In the genomic region with DNA sequence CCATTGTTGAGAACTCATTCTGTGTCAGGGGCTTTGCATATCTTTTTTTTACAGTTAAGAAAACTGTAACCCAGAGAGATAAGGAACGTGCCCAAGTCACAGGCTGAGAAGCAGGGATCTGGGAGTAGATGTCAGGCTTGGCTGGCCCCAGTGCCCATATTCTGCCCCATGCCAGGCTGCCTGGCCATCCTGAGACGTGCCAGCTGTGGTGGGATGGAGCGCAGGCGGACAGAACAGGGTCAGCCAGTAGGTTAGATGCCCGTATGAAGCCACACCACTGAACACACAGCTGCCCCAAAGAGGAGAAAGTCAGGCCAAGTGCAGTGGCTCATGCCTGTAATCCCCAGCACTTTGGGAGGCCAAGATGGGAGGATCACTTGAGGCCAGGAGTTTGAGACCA, we compare ENCODE assay signal across 16 cellular contexts. TPM values are rescaled to one million over a fixed set of nuclear protein-coding genes. Genes with fewer than 3 reads are reported as not detected.
DNase-seq lines count a peak whose midpoint lies in the region; TF ChIP-seq lines count a peak whose summit lies in the region.
"Had no signal": no experiment of that assay in that cellular context is flagged by ENCODE, and none has a peak within 500 bp of the region (broad histone marks: within the 10 kb centered on the region; RNA-seq: fewer than 3 reads in every experiment).

No MANE protein-coding gene starts in this region.

- H3K36me3 Mint-ChIP-seq in MCF 10A (ENCODE audit: insufficient read depth, unreplicated experiment), result peaks cover 19% of the 10 kb centered on the region
- peaks cover 10% of the 10 kb centered on the region for H3K36me3 Mint-ChIP-seq in T-helper 2 cell treated with Interferon-gamma antibody and Interleukin-4, amounts not matched to agents 5 μg/mL and 100 μg/mL, for 36 hours (ENCODE audit: low read depth)

- H3K4me1 ChIP-seq in breast epithelium (no peaks in the 10 kb centered on the region), esophagus (ENCODE audit: control insufficient read depth in 2 of 2, insufficient read depth in 2 of 2, low read length in 1 of 2) (peaks cover 0 to 26% of the 10 kb centered on the region in 2 donors), prostate gland (replicated peaks) (peaks cover 9% of the 10 kb centered on the region)
- H3K4me1 ChIP-seq: A549, HAP-1 had no signal

- H3K9me3 ChIP-seq in breast epithelium, result no peaks in the 10 kb centered on the region
- no peaks in the 10 kb centered on the region for H3K9me3 ChIP-seq in esophagus (ENCODE audit: control insufficient read depth in 2 of 2, insufficient read depth in 1 of 2, low read depth in 1 of 2, low read length in 1 of 2)
- no peaks in the 10 kb centered on the region for H3K9me3 ChIP-seq in prostate gland
- H3K9me3 ChIP-seq: A549, HAP-1 had no signal

- no TSS peak for BruUV-seq in MCF 10A (replicated peaks; lab: Mats Ljungman, UMichigan)

- TF ChIP-seq POLR2A in breast epithelium (IDR thresholded peaks at IDR 0.05), result no peak
- no peak for TF ChIP-seq POLR2A in prostate gland (IDR thresholded peaks at IDR 0.05)

- H3K27ac ChIP-seq in breast epithelium (peak overlapping the region; percentile 66 to 80), esophagus (ENCODE audit: low read depth in 2 of 2, low read length in 1 of 2) (peak overlapping the region; percentile 48 to 85), prostate gland (peak overlapping the region; percentile 63 to 65)
- H3K27ac ChIP-seq: A549, C4-2B had no signal

- H3K4me3 ChIP-seq in breast epithelium (no peak overlapping the region), esophagus (ENCODE audit: low read depth in 1 of 2, low read length in 2 of 2) (no peak overlapping the region), prostate gland (no peak overlapping the region)
- H3K4me3 ChIP-seq: A549, HAP-1 had no signal

- no peak overlapping the region for H3K4me3 Mint-ChIP-seq in MCF 10A (ENCODE audit: unreplicated experiment)
- H3K4me3 Mint-ChIP-seq in T-helper 2 cell treated with Interferon-gamma antibody and Interleukin-4, amounts not matched to agents 5 μg/mL and 100 μg/mL, for 36 hours, result no peak overlapping the region

- no peak overlapping the region for H3K27ac Mint-ChIP-seq in MCF 10A (ENCODE audit: low read depth, unreplicated experiment)
- no peak overlapping the region for H3K27ac Mint-ChIP-seq in T-helper 2 cell treated with Interferon-gamma antibody and Interleukin-4, amounts not matched to agents 5 μg/mL and 100 μg/mL, for 36 hours

- H3K27me3 ChIP-seq in breast epithelium (no peaks in the 10 kb centered on the region), esophagus (ENCODE audit: control insufficient read depth in 1 of 2, insufficient read depth in 2 of 2, low read length in 2 of 2) (no peaks in the 10 kb centered on the region), prostate gland (replicated peaks; ENCODE audit: insufficient read depth) (no peaks in the 10 kb centered on the region)

- POLR2A ChIA-PET in MCF 10A (lab: Yijun Ruan, JAX), result interaction anchor here (0.7 kb wide), 1 partner anchor 12 kb away, joined by 4 read pairs; no protein-coding TSS in a partner anchor

- H3K36me3 ChIP-seq in breast epithelium (no peaks in the 10 kb centered on the region), esophagus (ENCODE audit: control insufficient read depth in 2 of 2, insufficient read depth in 2 of 2, low read length in 1 of 2) (peaks cover 2 to 13% of the 10 kb centered on the region in 2 donors), prostate gland (no peaks in the 10 kb centered on the region)
- H3K36me3 ChIP-seq: HAP-1 had no signal

- TF ChIP-seq CTCF in breast epithelium (IDR thresholded peaks at IDR 0.05) (no peak), MCF 10A (IDR thresholded peaks at IDR 0.05; ENCODE audit: unreplicated experiment) (no peak), prostate gland (IDR thresholded peaks at IDR 0.05) (no peak)

- H3K9me3 Mint-ChIP-seq in MCF 10A (ENCODE audit: unreplicated experiment), result no peaks in the 10 kb centered on the region
- no peaks in the 10 kb centered on the region for H3K9me3 Mint-ChIP-seq in T-helper 2 cell treated with Interferon-gamma antibody and Interleukin-4, amounts not matched to agents 5 μg/mL and 100 μg/mL, for 36 hours

- DNase-seq in breast epithelium (ENCODE audit: low spot score in 2 of 2), result no peak
- DNase-seq in MCF 10A (ENCODE audit: unreplicated experiment), result no peak
- DNase-seq in prostate gland (ENCODE audit: low spot score), result no peak
- no peak for DNase-seq in T-helper 2 cell treated with Interferon-gamma antibody and Interleukin-4, amounts not matched to agents 5 μg/mL and 100 μg/mL, for 36 hours (ENCODE audit: low spot score)
- no peak for DNase-seq in retina
- no peak for DNase-seq in mucosa of gallbladder (ENCODE audit: low spot score)
- no peak for DNase-seq in D341Med (ENCODE audit: low spot score)
- DNase-seq: IMR-90, Kasumi-1, NCI-H1417 treated with DMSO at 0.1 percent for 48 hours, NCI-H2029, NCI-H510A treated with DMSO at 0.1 percent for 48 hours had no signal

- no peaks in the 10 kb centered on the region for H3K27me3 Mint-ChIP-seq in MCF 10A (ENCODE audit: insufficient read depth, unreplicated experiment)
- H3K27me3 Mint-ChIP-seq in T-helper 2 cell treated with Interferon-gamma antibody and Interleukin-4, amounts not matched to agents 5 μg/mL and 100 μg/mL, for 36 hours (ENCODE audit: low read depth), result no peaks in the 10 kb centered on the region

- no peaks in the 10 kb centered on the region for H3K4me1 Mint-ChIP-seq in MCF 10A (ENCODE audit: insufficient read depth, unreplicated experiment)
- no peaks in the 10 kb centered on the region for H3K4me1 Mint-ChIP-seq in T-helper 2 cell treated with Interferon-gamma antibody and Interleukin-4, amounts not matched to agents 5 μg/mL and 100 μg/mL, for 36 hours (ENCODE audit: low read depth)

- CTCF ChIA-PET in MCF 10A (lab: Yijun Ruan, JAX), result no interaction called here

- 82 to 91% methylated on average over 5 of the region's 5 CpGs for WGBS in esophagus, 2 donors
- WGBS in prostate gland, result 79% methylated on average over 5 of the region's 5 CpGs

- intact Hi-C loops in breast epithelium (cut with DNase I; ENCODE audit: low total_unique reads) (no loop called here), MCF 10A (cut with micrococcal nuclease) (no loop called here), prostate gland (cut with DNase I) (no loop called here)

RNA-seq across cellular contexts. Expression of a gene that starts 55.9 kb away (rescaled TPM):
- total RNA-seq in breast epithelium (10 to 100 TPM in 2 of 3 donors, 1 to 10 TPM in 1; 6.2 to 13.9 (median 13.1) TPM), MCF 10A (2022) (16.2 and 20.2 TPM in 2 replicates), prostate gland (10 to 100 TPM; 24.4 to 49.6 TPM), mucosa of gallbladder (19.9 TPM)
- polyA plus RNA-seq in esophagus, result 1 to 10 TPM; 8.6 to 8.9 TPM

RNA-seq across cellular contexts. Expression of a gene that starts 56.1 kb away (rescaled TPM):
- total RNA-seq in breast epithelium, result 100 to 1,000 TPM in 1 of 3 donors, 10 to 100 TPM in 2; 65.9 to 116 (median 80.5) TPM
- 26.7 and 28.7 TPM in 2 replicates for total RNA-seq in MCF 10A (2022)
- 10 to 100 TPM in 1 of 2 donors, 1 to 10 TPM in 1; 9.4 to 52.6 TPM for polyA plus RNA-seq in esophagus
- total RNA-seq in prostate gland, result 100 to 1,000 TPM; 153 to 172 TPM
- 104 TPM for total RNA-seq in mucosa of gallbladder
